13 cellular contexts compared by ENCODE assay signal in the genomic region with DNA sequence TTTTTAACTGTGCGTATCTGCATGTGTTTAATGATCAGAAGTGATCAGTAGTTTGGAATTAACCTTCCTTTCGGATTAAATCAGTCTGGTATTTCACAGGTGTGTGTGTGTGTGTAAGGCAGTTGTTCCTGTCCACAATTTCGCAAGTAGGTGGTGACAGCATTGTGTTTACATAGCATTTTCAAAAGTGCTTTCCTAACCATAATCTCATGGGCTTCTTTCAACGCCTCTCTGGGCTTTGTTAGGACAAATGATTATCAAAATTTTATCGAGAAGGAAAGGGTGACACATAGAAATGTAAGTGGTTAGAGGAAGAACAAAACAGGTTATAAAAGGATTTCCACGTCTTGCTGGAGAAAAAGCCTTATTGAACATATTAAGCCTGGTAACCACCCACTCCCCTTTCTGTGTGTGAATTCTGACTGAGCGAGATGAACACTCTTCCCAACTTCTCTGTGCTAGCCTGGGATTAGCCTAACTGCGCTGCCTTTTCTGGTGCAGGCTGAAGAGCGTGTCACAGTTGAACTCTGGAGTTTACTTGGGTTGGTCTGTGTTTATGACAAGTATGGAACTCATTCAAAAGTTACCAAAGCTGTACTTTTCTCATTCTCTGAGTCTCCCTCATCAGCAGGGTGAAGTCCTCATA.
A peak's percentile ranks its signal among the peaks of the same experiment; 100 is the strongest.
DNase-seq lines count a peak whose midpoint lies in the region; FAIRE-seq and TF ChIP-seq lines count a peak whose summit lies in the region.
"Had no signal": no experiment of that assay in that cellular context is flagged by ENCODE, and none has a peak within 500 bp of the region (broad histone marks: within the 10 kb centered on the region; RNA-seq: fewer than 3 reads in every experiment).

No MANE protein-coding gene starts in this region.

- no peaks in the 10 kb centered on the region for H3K9me2 ChIP-seq in Loucy (replicated peaks; ENCODE audit: low read depth, low read length)

- H3K36me3 Mint-ChIP-seq in astrocyte (ENCODE audit: low read depth, unreplicated experiment), result no peaks in the 10 kb centered on the region

- WGBS in small intestine, 3 donors, result 37 to 60% (median 44%) methylated on average over 9 of the region's 9 CpGs

- no peaks in the 10 kb centered on the region for H3K27me3 Mint-ChIP-seq in astrocyte (ENCODE audit: low read depth, unreplicated experiment)
- H3K27me3 Mint-ChIP-seq: T-helper 17 cell had no signal

- TF ChIP-seq CTCF in Loucy (conservative IDR thresholded peaks at IDR 0.05; ENCODE audit: low read length) (no peak), astrocyte (IDR thresholded peaks at IDR 0.05; ENCODE audit: insufficient read depth, low read depth, low read length) (no peak), kidney (IDR thresholded peaks at IDR 0.05; ENCODE audit: borderline replicate concordance, extremely low read depth, insufficient read depth) (no peak)

- H3K79me2 ChIP-seq in Loucy (ENCODE audit: insufficient read depth, low read length) (no peaks in the 10 kb centered on the region), astrocyte (ENCODE audit: insufficient read depth, low read length) (no peaks in the 10 kb centered on the region)

- peaks cover 38% of the 10 kb centered on the region for H3K4me1 Mint-ChIP-seq in astrocyte (ENCODE audit: low read depth, unreplicated experiment)

- H3K4me2 ChIP-seq in Loucy (ENCODE audit: low read depth, low read length, poor library complexity, severe bottlenecking) (peak overlapping the region; percentile 68), astrocyte (ENCODE audit: low read length) (no peak overlapping the region)

- H3K4me3 ChIP-seq in Loucy (ENCODE audit: low read length, poor library complexity, severe bottlenecking), result peak overlapping the region; percentile 35
- H3K4me3 ChIP-seq in astrocyte (ENCODE audit: insufficient read depth, low read depth, low read length), result no peak overlapping the region
- H3K4me3 ChIP-seq in kidney (ENCODE audit: low read length in 2 of 2), result peak overlapping the region in 1 of 2 donors; percentile 7
- H3K4me3 ChIP-seq in small intestine (ENCODE audit: low read depth in 1 of 2, low read length in 2 of 2), result no peak overlapping the region
- H3K4me3 ChIP-seq: ovary had no signal

- H3K27me3 ChIP-seq in Loucy (ENCODE audit: insufficient read depth, low read length, poor library complexity, severe bottlenecking), result no peaks in the 10 kb centered on the region
- no peaks in the 10 kb centered on the region for H3K27me3 ChIP-seq in astrocyte (ENCODE audit: insufficient read depth, low read length)
- H3K27me3 ChIP-seq in small intestine (ENCODE audit: control insufficient read depth in 2 of 2, insufficient read depth in 2 of 2, low read length in 2 of 2), result no peaks in the 10 kb centered on the region
- H3K27me3 ChIP-seq: ovary had no signal

- no peaks in the 10 kb centered on the region for H4K20me1 ChIP-seq in Loucy (ENCODE audit: insufficient read depth, low read length, poor library complexity, severe bottlenecking)
- H4K20me1 ChIP-seq in astrocyte (ENCODE audit: insufficient read depth, low read length), result no peaks in the 10 kb centered on the region

- FAIRE-seq in astrocyte (lab: Jason Lieb, UNC), result no peak
- FAIRE-seq in kidney (lab: Jason Lieb, UNC), result no peak
- FAIRE-seq in small intestine (lab: Jason Lieb, UNC), result no peak
- FAIRE-seq in H54 (lab: Jason Lieb, UNC), result no peak
- FAIRE-seq: GM12891 had no signal

- no peak overlapping the region for H3K27ac Mint-ChIP-seq in astrocyte (ENCODE audit: unreplicated experiment)
- H3K27ac Mint-ChIP-seq: activated CD8-positive, alpha-beta T cell treated with anti-CD3 and anti-CD28 coated beads, Interleukin-2, amount 10 ng/mL, durations not matched to agents 7 days and 5 days; T-helper 17 cell had no signal

- peak overlapping the region; percentile 91 for H2AFZ ChIP-seq in Loucy (ENCODE audit: low read length)
- peak overlapping the region; percentile 19 for H2AFZ ChIP-seq in astrocyte (ENCODE audit: low read depth, low read length)

- H3K4me1 ChIP-seq in Loucy (ENCODE audit: insufficient read depth, low read length, poor library complexity, severe bottlenecking) (peaks cover 45% of the 10 kb centered on the region), astrocyte (ENCODE audit: insufficient read depth, low read length) (peaks cover 26% of the 10 kb centered on the region), kidney (ENCODE audit: control insufficient read depth in 1 of 2, insufficient read depth in 1 of 2, low read depth in 1 of 2, low read length in 2 of 2) (peaks cover 18 to 20% of the 10 kb centered on the region in 2 donors), small intestine (ENCODE audit: control insufficient read depth in 2 of 2, insufficient read depth in 1 of 2, low read depth in 1 of 2, low read length in 1 of 2) (peaks cover 2 to 3% of the 10 kb centered on the region in 2 donors)

- intact Hi-C loops in kidney (cut with DNase I), result no loop called here

- H3K27ac ChIP-seq in astrocyte (ENCODE audit: low read depth, low read length), result no peak overlapping the region
- H3K27ac ChIP-seq in kidney (ENCODE audit: low read depth in 2 of 2, low read length in 2 of 2), result peak overlapping the region; percentile 49 to 68
- peak overlapping the region; percentile 24 to 77 for H3K27ac ChIP-seq in small intestine (ENCODE audit: low read depth in 1 of 2, low read length in 1 of 2)

- H3K4me3 Mint-ChIP-seq in astrocyte (ENCODE audit: unreplicated experiment), result no peak overlapping the region
- H3K4me3 Mint-ChIP-seq: activated CD8-positive, alpha-beta T cell treated with anti-CD3 and anti-CD28 coated beads, Interleukin-2, amount 10 ng/mL, durations not matched to agents 7 days and 5 days; T-helper 17 cell had no signal

- TF ChIP-seq POLR2A in H54 (IDR thresholded peaks at IDR 0.05; ENCODE audit: low read depth, low read length), result no peak

- no peak for DNase-seq in astrocyte (ENCODE audit: low read depth)
- no peak for DNase-seq in kidney
- peak; percentile 62 for DNase-seq in small intestine
- DNase-seq in SW 1271 (lab: John Stamatoyannopoulos, UW), result no peak
- no peak for DNase-seq in glomerular visceral epithelial cell (ENCODE audit: extremely low spot score)
- no peak for DNase-seq in H54 (ENCODE audit: insufficient read length, low spot score)
- DNase-seq in activated naive CD4-positive, alpha-beta T cell treated with Interleukin-2 at 50 U/mL for 16 hours, result no peak
- DNase-seq: activated CD8-positive, alpha-beta T cell treated with anti-CD3 and anti-CD28 coated beads, Interleukin-2, amount 10 ng/mL, durations not matched to agents 7 days and 5 days; NCI-H1092 treated with DMSO at 0.1 percent for 48 hours; ovary; T-helper 17 cell had no signal

- H3K9me3 ChIP-seq in Loucy (ENCODE audit: insufficient read depth, low read depth, low read length), result no peaks in the 10 kb centered on the region
- H3K9me3 ChIP-seq in astrocyte (ENCODE audit: insufficient read depth, low read depth, low read length), result no peaks in the 10 kb centered on the region
- no peaks in the 10 kb centered on the region for H3K9me3 ChIP-seq in kidney (ENCODE audit: control insufficient read depth in 1 of 2, low read length in 2 of 2)
- H3K9me3 ChIP-seq in small intestine (ENCODE audit: control insufficient read depth, low read depth), result no peaks in the 10 kb centered on the region
- H3K9me3 ChIP-seq: ovary had no signal

- H3F3A ChIP-seq in Loucy (ENCODE audit: low read depth), result no peaks in the 10 kb centered on the region; the same call in 1 of the 2 replicates

- H3K9ac ChIP-seq in Loucy (ENCODE audit: low read depth, low read length, poor library complexity, severe bottlenecking) (peak overlapping the region; percentile 59), astrocyte (ENCODE audit: low read length) (no peak overlapping the region), kidney (ENCODE audit: low read length in 2 of 2) (peak overlapping the region in 1 of 2 donors; percentile 14)

- H3K9me3 Mint-ChIP-seq in astrocyte (ENCODE audit: unreplicated experiment), result peaks cover 1% of the 10 kb centered on the region

- no peaks in the 10 kb centered on the region for H3K36me3 ChIP-seq in Loucy (ENCODE audit: insufficient read depth, low read length)
- H3K36me3 ChIP-seq in astrocyte (ENCODE audit: insufficient read depth, low read length), result no peaks in the 10 kb centered on the region
- H3K36me3 ChIP-seq in kidney (ENCODE audit: control insufficient read depth in 1 of 2, insufficient read depth in 2 of 2, low read length in 2 of 2), result no peaks in the 10 kb centered on the region
- H3K36me3 ChIP-seq in small intestine (ENCODE audit: control insufficient read depth in 2 of 2, insufficient read depth in 2 of 2, low read length in 2 of 2), result no peaks in the 10 kb centered on the region
- H3K36me3 ChIP-seq: ovary had no signal
